Comparison of ENCODE assay signal across 12 cellular contexts in the genomic region with DNA sequence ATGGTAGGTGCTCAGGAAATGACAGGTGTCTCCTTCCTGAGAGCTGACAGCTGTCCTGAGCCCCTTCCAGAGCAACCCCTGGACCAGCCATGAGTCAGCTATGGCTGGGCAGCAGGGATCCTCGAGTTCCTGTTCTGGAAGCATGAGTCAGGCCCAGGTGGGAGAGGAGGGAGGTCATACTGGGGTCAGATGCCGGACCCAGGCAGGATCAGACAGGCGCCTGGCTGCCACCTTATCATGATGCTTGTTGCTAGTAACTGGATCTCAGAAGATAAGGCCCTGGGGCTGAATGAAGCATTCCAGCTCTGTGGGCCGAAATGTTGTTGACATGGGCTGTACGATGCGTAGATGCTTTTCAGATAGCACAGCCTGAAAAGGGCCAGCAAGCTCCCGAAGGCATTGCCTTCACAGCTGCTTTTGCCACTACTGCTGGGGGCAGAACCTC. TPM values are rescaled to one million over a fixed set of nuclear protein-coding genes. Genes with fewer than 3 reads are reported as not detected.
A peak's percentile ranks its signal among the peaks of the same experiment; 100 is the strongest.
DNase-seq lines count a peak whose midpoint lies in the region; ATAC-seq and TF ChIP-seq lines count a peak whose summit lies in the region.
"Had no signal": no experiment of that assay in that cellular context is flagged by ENCODE, and none has a peak within 500 bp of the region (broad histone marks: within the 10 kb centered on the region; RNA-seq: fewer than 3 reads in every experiment).

No MANE protein-coding gene starts in this region.

- TF ChIP-seq POLR2A in gastroesophageal sphincter (IDR thresholded peaks at IDR 0.05), result no peak

- no peaks in the 10 kb centered on the region; the same call in 1 of the 2 replicates for H3K4me1 ChIP-seq in HEK293 (ENCODE audit: control insufficient read depth, insufficient read depth, low read length)
- peaks cover 47% of the 10 kb centered on the region for H3K4me1 ChIP-seq in RWPE2 (ENCODE audit: insufficient read depth, poor library complexity, severe bottlenecking)
- peaks cover 0 to 11% (median 0%) of the 10 kb centered on the region in 3 donors for H3K4me1 ChIP-seq in gastroesophageal sphincter
- H3K4me1 ChIP-seq in smooth muscle cell (ENCODE audit: low read depth), result no peaks in the 10 kb centered on the region
- H3K4me1 ChIP-seq in neuronal stem cell (ENCODE audit: control insufficient read depth in 2 of 2, insufficient read depth in 1 of 2, low read depth in 1 of 2, low read length in 2 of 2), result peaks cover 0 to 3% of the 10 kb centered on the region in 2 donors

- H3K79me2 ChIP-seq in smooth muscle cell (ENCODE audit: low read depth), result no peaks in the 10 kb centered on the region

- H3K27me3 ChIP-seq in RWPE2 (ENCODE audit: insufficient read depth, poor library complexity, severe bottlenecking) (no peaks in the 10 kb centered on the region), gastroesophageal sphincter (peaks cover 26% of the 10 kb centered on the region), smooth muscle cell (ENCODE audit: low read depth) (peaks cover 12% of the 10 kb centered on the region), neuronal stem cell (ENCODE audit: control insufficient read depth in 3 of 3, insufficient read depth in 3 of 3, low read depth in 1 of 3, low read length in 3 of 3) (no peaks in the 10 kb centered on the region)

- H4K91ac ChIP-seq in neuronal stem cell (ENCODE audit: low read depth, low read length, poor library complexity), result no peak overlapping the region

- H3F3A ChIP-seq in smooth muscle cell (ENCODE audit: low read depth), result no peaks in the 10 kb centered on the region

- H4K20me1 ChIP-seq in smooth muscle cell (ENCODE audit: low read depth), result no peaks in the 10 kb centered on the region

- no peak overlapping the region for H3K18ac ChIP-seq in neuronal stem cell (ENCODE audit: low read length)

- no peak overlapping the region for H2AK5ac ChIP-seq in neuronal stem cell (ENCODE audit: low read depth, low read length)

- POLR2A ChIA-PET in HEK293 (lab: Yijun Ruan, JAX), result interaction anchor here (0.6 to 1.3 kb wide), 5 partner anchors 9 to 24 kb away, joined by 3 to 4 read pairs (median 3); a partner anchor contains a TSS

- ATAC-seq in RWPE2 (ENCODE audit: low read depth), result peak; percentile 73
- ATAC-seq in gastroesophageal sphincter, result peak; percentile 11
- ATAC-seq in HG02798 (IDR thresholded peaks at IDR 0.05; ENCODE audit: poor library complexity, unreplicated experiment), result no peak
- ATAC-seq: stimulated activated naive B cell treated with anti-CD40 and anti-IgM and Interleukin-4, amounts not matched to agents 10 μg/mL and 1 μg/mL and 100 μg/mL, for 72 hours; T-cell had no signal

- H3K23ac ChIP-seq in neuronal stem cell (ENCODE audit: low read depth, low read length, poor library complexity), result no peak overlapping the region

- no peak overlapping the region for H3K27ac ChIP-seq in HEK293 (ENCODE audit: extremely low read depth, low read depth, low read length)
- peak overlapping the region; percentile 87 for H3K27ac ChIP-seq in RWPE2 (ENCODE audit: poor library complexity, severe bottlenecking)
- no peak overlapping the region for H3K27ac ChIP-seq in gastroesophageal sphincter
- peak overlapping the region; percentile 31 for H3K27ac ChIP-seq in smooth muscle cell (ENCODE audit: low read depth)
- no peak overlapping the region for H3K27ac ChIP-seq in neuronal stem cell (replicated peaks; ENCODE audit: low read length)
- H3K27ac ChIP-seq: dorsolateral prefrontal cortex had no signal

- peak; percentile 99 for DNase-seq in RWPE2 (ENCODE audit: low spot score)
- DNase-seq in smooth muscle cell (lab: John Stamatoyannopoulos, UW; ENCODE audit: unreplicated experiment), result no peak
- no peak for DNase-seq in stimulated activated naive CD4-positive, alpha-beta T cell (lab: John Stamatoyannopoulos, UW)
- DNase-seq in neuronal stem cell (ENCODE audit: low spot score), result no peak
- DNase-seq: NCI-H1105; stimulated activated naive B cell treated with anti-CD40 and anti-IgM and Interleukin-4, amounts not matched to agents 10 μg/mL and 1 μg/mL and 100 μg/mL, for 72 hours; T-cell had no signal

- no peak overlapping the region for H2AFZ ChIP-seq in smooth muscle cell (ENCODE audit: low read depth)
- H2AFZ ChIP-seq in neuronal stem cell (ENCODE audit: low read length), result no peak overlapping the region

- CTCF ChIA-PET in HEK293 (lab: Yijun Ruan, JAX), result interaction anchor here (0.5 to 8.0 kb wide), 20 partner anchors 9 to 1738 kb away, joined by 3 to 62 read pairs (median 6); a partner anchor contains a TSS

- TF ChIP-seq CTCF in HEK293 (tag by site-specific recombination; IDR thresholded peaks at IDR 0.05) (no peak), RWPE2 (IDR thresholded peaks at IDR 0.05; ENCODE audit: poor library complexity, severe bottlenecking) (no peak), gastroesophageal sphincter (IDR thresholded peaks at IDR 0.05) (no peak), smooth muscle cell (IDR thresholded peaks at IDR 0.05; ENCODE audit: borderline replicate concordance, insufficient read depth, poor library complexity, severe bottlenecking) (no peak)

- WGBS in gastroesophageal sphincter (ENCODE audit: low coverage in 1 of 2), 2 donors, result 42 to 47% methylated on average over 2 to 5 of the region's 7 CpGs
- WGBS in smooth muscle cell (ENCODE audit: low lambda C conversion rate), result 43% methylated on average over 7 of the region's 7 CpGs
- WGBS in neuronal stem cell (ENCODE audit: extremely low coverage in 2 of 2, insufficient read length in 2 of 2, insufficient replicate concordance in 1 of 2), 2 donors, result no CpG with 5 or more reads among the region's 7 CpGs

- H3K4me2 ChIP-seq in smooth muscle cell (no peak overlapping the region), neuronal stem cell (ENCODE audit: insufficient read depth, low read length, poor library complexity, severe bottlenecking) (no peak overlapping the region)

- H3K9ac ChIP-seq in smooth muscle cell (ENCODE audit: low read depth) (no peak overlapping the region), neuronal stem cell (ENCODE audit: low read depth, low read length, poor library complexity) (no peak overlapping the region)

- no peak overlapping the region for H4K8ac ChIP-seq in neuronal stem cell (ENCODE audit: low read depth, low read length)

- no peaks in the 10 kb centered on the region for H3K36me3 ChIP-seq in HEK293 (ENCODE audit: control insufficient read depth in 2 of 2, insufficient read depth in 1 of 2, low read length in 2 of 2)
- no peaks in the 10 kb centered on the region for H3K36me3 ChIP-seq in RWPE2 (ENCODE audit: low read depth)
- no peaks in the 10 kb centered on the region for H3K36me3 ChIP-seq in gastroesophageal sphincter
- H3K36me3 ChIP-seq in smooth muscle cell (ENCODE audit: low read depth), result no peaks in the 10 kb centered on the region
- no peaks in the 10 kb centered on the region for H3K36me3 ChIP-seq in neuronal stem cell (replicated peaks in 1 of 2; ENCODE audit: control insufficient read depth in 2 of 2, insufficient read depth in 2 of 2, low read length in 2 of 2)

- no peaks in the 10 kb centered on the region for H3K79me1 ChIP-seq in neuronal stem cell (ENCODE audit: low read depth, low read length)

- no peak overlapping the region for H2BK120ac ChIP-seq in neuronal stem cell (ENCODE audit: low read depth, low read length)

- H2BK12ac ChIP-seq in neuronal stem cell (ENCODE audit: low read length), result no peak overlapping the region

- H3K9me3 ChIP-seq in HEK293 (ENCODE audit: control insufficient read depth, insufficient read depth, low read depth, low read length) (no peaks in the 10 kb centered on the region), RWPE2 (ENCODE audit: severe bottlenecking) (no peaks in the 10 kb centered on the region), gastroesophageal sphincter (no peaks in the 10 kb centered on the region), smooth muscle cell (replicated peaks; ENCODE audit: low read depth) (no peaks in the 10 kb centered on the region), neuronal stem cell (replicated peaks in 1 of 2; ENCODE audit: control insufficient read depth in 2 of 2, insufficient read depth in 1 of 2, low read depth in 1 of 2, low read length in 2 of 2) (peaks cover 0 to 2% of the 10 kb centered on the region in 2 donors)

- no peak for TF ChIP-seq EP300 in gastroesophageal sphincter (IDR thresholded peaks at IDR 0.05)

- no peak overlapping the region for H3K14ac ChIP-seq in neuronal stem cell (ENCODE audit: low read length)

- H3K4ac ChIP-seq in neuronal stem cell (ENCODE audit: low read length), result no peak overlapping the region

- H2BK5ac ChIP-seq in neuronal stem cell (ENCODE audit: low read length), result no peak overlapping the region

- H3K4me3 ChIP-seq in HEK293 (ENCODE audit: low read depth, low read length) (no peak overlapping the region), RWPE2 (ENCODE audit: severe bottlenecking) (no peak overlapping the region), gastroesophageal sphincter (no peak overlapping the region), smooth muscle cell (no peak overlapping the region), neuronal stem cell (ENCODE audit: low read length in 2 of 2) (no peak overlapping the region)
- H3K4me3 ChIP-seq: dorsolateral prefrontal cortex had no signal

- H2BK15ac ChIP-seq in neuronal stem cell (ENCODE audit: low read length), result no peak overlapping the region

TF ChIP-seq in HEK293, 187 proteins besides CTCF, POLR2A, EP300 and RAD21 (continues in another document):
- TF ChIP-seq ZNF600 (tag by site-specific recombination; IDR thresholded peaks at IDR 0.05), result peak; percentile 89
- no peak for TF ChIP-seq ZNF521 (tag by site-specific recombination; IDR thresholded peaks at IDR 0.05)
- 0 out of 2 replicates have a peak, but pooled peaks have one; percentile 35 for TF ChIP-seq ZFP37 (tag by site-specific recombination; IDR thresholded peaks at IDR 0.05)

RNA-seq across cellular contexts. Expression of a gene that starts 17.4 kb away (rescaled TPM):
- total RNA-seq in gastroesophageal sphincter (10 to 100 TPM in 1 of 4 donors, 1 to 10 TPM in 2, under 1 TPM in 1; 0.47 to 78.7 (median 4.3) TPM), smooth muscle cell (168 and 214 TPM in 2 replicates)
- 190 and 744 TPM in 2 replicates for polyA plus RNA-seq in smooth muscle cell
- 0.24 TPM for polyA plus RNA-seq in neuronal stem cell (2013, experiment 1 of 2)
- polyA plus RNA-seq in neuronal stem cell (2013, experiment 2 of 2), result 0.18 TPM
- total RNA-seq: G401 had no signal

RNA-seq across cellular contexts. Expression of a gene that starts 23.8 kb away (rescaled TPM):
- under 1 TPM in 3 of 4 donors, not detected in 1; 0.16 to 0.54 (median 0.31) TPM for total RNA-seq in gastroesophageal sphincter
- 6.7 and 11.7 TPM in 2 replicates for total RNA-seq in smooth muscle cell
- 5.1 and 6.6 TPM in 2 replicates for polyA plus RNA-seq in smooth muscle cell
- 0.07 TPM for polyA plus RNA-seq in neuronal stem cell (2013, experiment 1 of 2)
- 0.07 TPM for polyA plus RNA-seq in neuronal stem cell (2013, experiment 2 of 2)

RNA-seq across cellular contexts. Expression of a gene that starts 58.8 kb away (rescaled TPM):
- total RNA-seq in gastroesophageal sphincter (1 to 10 TPM in 1 of 4 donors, not detected in 3; 1.7 TPM), smooth muscle cell (not detected in 2 replicates)
- polyA plus RNA-seq in smooth muscle cell, result not detected in 2 replicates
- polyA plus RNA-seq in neuronal stem cell (2013, experiment 1 of 2), result 0.06 TPM
- 0.08 TPM for polyA plus RNA-seq in neuronal stem cell (2013, experiment 2 of 2)
- total RNA-seq: G401 had no signal

Comparison
In these comparisons a context has a peak if more than half of its experiments do, and no peak if none do; other contexts are left out.
1. H3K27ac ChIP-seq: peak in RWPE2 (single experiment) and smooth muscle cell (single experiment); none in HEK293 (single experiment), gastroesophageal sphincter (0 of 4) and neuronal stem cell (single experiment).